In the genomic region with DNA sequence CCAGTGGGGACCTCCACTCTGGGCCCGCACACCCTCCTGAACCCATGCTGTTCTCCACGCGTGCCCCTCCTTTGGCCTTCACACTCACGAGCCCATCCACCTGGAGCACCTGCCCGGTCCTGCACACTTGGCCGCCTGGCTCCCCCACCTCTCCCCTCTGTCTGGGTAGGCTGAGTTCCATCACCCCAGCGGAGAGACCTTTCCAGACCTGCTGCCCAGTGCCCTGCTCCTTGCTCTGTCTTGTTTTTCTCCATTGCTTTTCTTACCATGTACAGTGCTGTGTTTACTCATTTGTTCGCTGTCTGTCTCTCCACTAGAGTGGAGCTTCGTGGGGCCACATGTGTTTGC, we compare ENCODE assay signal across 24 cellular contexts.
A peak's percentile ranks its signal among the peaks of the same experiment; 100 is the strongest.
DNase-seq lines count a peak whose midpoint lies in the region; ATAC-seq and TF ChIP-seq lines count a peak whose summit lies in the region.
"Had no signal": no experiment of that assay in that cellular context is flagged by ENCODE, and none has a peak within 500 bp of the region (broad histone marks: within the 10 kb centered on the region; RNA-seq: fewer than 3 reads in every experiment).

No MANE protein-coding gene starts in this region.

- peaks cover 3% of the 10 kb centered on the region for H3K4me1 Mint-ChIP-seq in mesothelial cell of epicardium
- no peaks in the 10 kb centered on the region for H3K4me1 Mint-ChIP-seq in type B pancreatic cell (ENCODE audit: unreplicated experiment)
- H3K4me1 Mint-ChIP-seq: activated naive CD8-positive, alpha-beta T cell treated with anti-CD3 and anti-CD28 coated beads, Interleukin-2, amount 10 ng/mL, durations not matched to agents 7 days and 5 days; stimulated activated effector memory CD8-positive, alpha-beta T cell treated with anti-CD3 and anti-CD28 coated beads, Interleukin-12 subunit alpha, Interleukin-12 subunit beta, amount 100 ng/mL, for 72 hours had no signal

- peak; percentile 8 for DNase-seq in activated T-cell treated with anti-CD3 and anti-CD28 coated beads, Interleukin-2, amount 50 U/mL, for 1 hour
- DNase-seq in activated T-cell treated with anti-CD3 and anti-CD28 coated beads, Interleukin-2, amount 50 U/mL, for 48 hours = no peak
- DNase-seq in activated CD8-positive, alpha-beta memory T cell treated with anti-CD3 and anti-CD28 coated beads, Interleukin-2, amount 50 U/mL, for 48 hours = peak; percentile 15
- DNase-seq in mesothelial cell of epicardium (ENCODE audit: low spot score in 2 of 2, unreplicated experiment in 2 of 2) (peak; percentile 5 to 21), type B pancreatic cell (ENCODE audit: extremely low spot score, unreplicated experiment) (peak; percentile 50), NCI-H2196 treated with DMSO at 0.1 percent for 48 hours (lab: John Stamatoyannopoulos, UW; ENCODE audit: unreplicated experiment) (no peak), SK-N-SH (no peak)
- DNase-seq: activated CD8-positive, alpha-beta T cell treated with anti-CD3 and anti-CD28 coated beads for 36 hours; activated gamma-delta T cell treated with Interleukin-2 at 50 U/mL for 16 hours; cortex of kidney; KG1; MG63; NCI-H1105 treated with DMSO at 0.1 percent for 48 hours; NCI-H187 treated with DMSO at 0.1 percent for 48 hours; NCI-H2171; NCI-H510A treated with DMSO at 0.1 percent for 48 hours; nucleus accumbens; SHP77 treated with DMSO at 0.1 percent for 48 hours had no signal

- CTCF ChIA-PET in SK-N-SH (lab: Yijun Ruan, JAX) = no interaction called here

- H2AFZ ChIP-seq in SK-N-SH (ENCODE audit: low read depth) = no peak overlapping the region

- WGBS in SK-N-SH (ENCODE audit: low lambda C conversion rate) = 57% methylated on average over 9 of the region's 9 CpGs

- POLR2A ChIA-PET in SK-N-SH (lab: Yijun Ruan, JAX) = no interaction called here

- no peak overlapping the region for H3K27ac Mint-ChIP-seq in mesothelial cell of epicardium
- H3K27ac Mint-ChIP-seq in type B pancreatic cell = no peak overlapping the region
- H3K27ac Mint-ChIP-seq: activated CD8-positive, alpha-beta T cell treated with anti-CD3 and anti-CD28 coated beads for 36 hours; activated naive CD8-positive, alpha-beta T cell treated with anti-CD3 and anti-CD28 coated beads, Interleukin-2, amount 10 ng/mL, durations not matched to agents 7 days and 5 days; CD4-positive, alpha-beta T cell; stimulated activated effector memory CD8-positive, alpha-beta T cell treated with anti-CD3 and anti-CD28 coated beads, Interleukin-12 subunit alpha, Interleukin-12 subunit beta, amount 100 ng/mL, for 72 hours had no signal

- no peak overlapping the region for H3K4me2 ChIP-seq in SK-N-SH

- H3K9me3 Mint-ChIP-seq in mesothelial cell of epicardium (peaks cover 15% of the 10 kb centered on the region), type B pancreatic cell (no peaks in the 10 kb centered on the region)
- H3K9me3 Mint-ChIP-seq: activated CD8-positive, alpha-beta T cell treated with anti-CD3 and anti-CD28 coated beads for 36 hours had no signal

- no peak overlapping the region for H3K9ac ChIP-seq in SK-N-SH

- H3F3A ChIP-seq in SK-N-SH (replicated peaks; ENCODE audit: insufficient read depth) = no peaks in the 10 kb centered on the region

- H3K4me1 ChIP-seq in SK-N-SH (ENCODE audit: control insufficient read depth in 1 of 2, insufficient read depth in 2 of 2, low read depth in 1 of 2, low read length in 1 of 2) = peaks cover 0 to 15% of the 10 kb centered on the region in 2 experiments; a peak in 1 of 4 replicates

- H4K20me1 ChIP-seq in SK-N-SH (ENCODE audit: insufficient read depth) = no peaks in the 10 kb centered on the region

- H3K36me3 ChIP-seq in SK-N-SH (replicated peaks in 1 of 2; ENCODE audit: control insufficient read depth in 1 of 2, insufficient read depth in 2 of 2, low read length in 1 of 2) = no peaks in the 10 kb centered on the region
- H3K36me3 ChIP-seq: cardiac muscle cell, MG63 had no signal

- H3K4me3 Mint-ChIP-seq in mesothelial cell of epicardium (no peak overlapping the region), type B pancreatic cell (no peak overlapping the region)
- H3K4me3 Mint-ChIP-seq: activated CD8-positive, alpha-beta T cell treated with anti-CD3 and anti-CD28 coated beads for 36 hours; activated naive CD8-positive, alpha-beta T cell treated with anti-CD3 and anti-CD28 coated beads, Interleukin-2, amount 10 ng/mL, durations not matched to agents 7 days and 5 days; CD4-positive, alpha-beta T cell; stimulated activated effector memory CD8-positive, alpha-beta T cell treated with anti-CD3 and anti-CD28 coated beads, Interleukin-12 subunit alpha, Interleukin-12 subunit beta, amount 100 ng/mL, for 72 hours had no signal

- H3K9me2 ChIP-seq in SK-N-SH = no peaks in the 10 kb centered on the region

- ATAC-seq in GM18861 (IDR thresholded peaks at IDR 0.05; ENCODE audit: unreplicated experiment) = no peak
- ATAC-seq: activated CD8-positive, alpha-beta T cell treated with anti-CD3 and anti-CD28 coated beads for 36 hours; esophagus mucosa; stimulated activated effector memory CD8-positive, alpha-beta T cell treated with anti-CD3 and anti-CD28 coated beads, Interleukin-12 subunit alpha, Interleukin-12 subunit beta, amount 100 ng/mL, for 72 hours had no signal

- no peak for TF ChIP-seq RAD21 in SK-N-SH (IDR thresholded peaks at IDR 0.05; ENCODE audit: low read length)

- H3K9me3 ChIP-seq in SK-N-SH = no peaks in the 10 kb centered on the region
- H3K9me3 ChIP-seq: MG63 had no signal

- H3K27ac ChIP-seq in SK-N-SH (ENCODE audit: low read depth in 2 of 2, low read length in 1 of 2) = no peak overlapping the region
- H3K27ac ChIP-seq: cardiac muscle cell had no signal

- no peaks in the 10 kb centered on the region for H3K79me2 ChIP-seq in SK-N-SH (ENCODE audit: insufficient read depth)

- no peak overlapping the region for H3K4me3 ChIP-seq in SK-N-SH (ENCODE audit: low read depth in 2 of 2, low read length in 1 of 2)
- H3K4me3 ChIP-seq: cardiac muscle cell, MG63 had no signal

- no peaks in the 10 kb centered on the region for H3K27me3 Mint-ChIP-seq in mesothelial cell of epicardium (ENCODE audit: low read depth)
- no peaks in the 10 kb centered on the region for H3K27me3 Mint-ChIP-seq in type B pancreatic cell

- H3K27me3 ChIP-seq in SK-N-SH (ENCODE audit: insufficient read depth) = no peaks in the 10 kb centered on the region
- H3K27me3 ChIP-seq: cardiac muscle cell, MG63 had no signal

- no peak for TF ChIP-seq EP300 in SK-N-SH (IDR thresholded peaks at IDR 0.05; ENCODE audit: borderline replicate concordance in 1 of 2, low read depth in 1 of 2, low read length in 1 of 2)

- TF ChIP-seq CTCF in mesothelial cell of epicardium (IDR thresholded peaks at IDR 0.05; ENCODE audit: unreplicated experiment) = no peak
- no peak for TF ChIP-seq CTCF in type B pancreatic cell (conservative IDR thresholded peaks at IDR 0.05)
- no peak for TF ChIP-seq CTCF in SK-N-SH (IDR thresholded peaks at IDR 0.05)

- no peaks in the 10 kb centered on the region for H3K36me3 Mint-ChIP-seq in mesothelial cell of epicardium
- no peaks in the 10 kb centered on the region for H3K36me3 Mint-ChIP-seq in type B pancreatic cell
- H3K36me3 Mint-ChIP-seq: activated naive CD8-positive, alpha-beta T cell treated with anti-CD3 and anti-CD28 coated beads, Interleukin-2, amount 10 ng/mL, durations not matched to agents 7 days and 5 days; stimulated activated effector memory CD8-positive, alpha-beta T cell treated with anti-CD3 and anti-CD28 coated beads, Interleukin-12 subunit alpha, Interleukin-12 subunit beta, amount 100 ng/mL, for 72 hours had no signal

TF ChIP-seq in SK-N-SH, 30 proteins besides CTCF, POLR2A, EP300 and RAD21:
- TF ChIP-seq RFX5 (IDR thresholded peaks at IDR 0.05; ENCODE audit: low read length) = no peak
- no peak for TF ChIP-seq GATA2 (CRISPR knock-in tag; IDR thresholded peaks at IDR 0.05)
- TF ChIP-seq SIN3A (IDR thresholded peaks at IDR 0.05; ENCODE audit: borderline replicate concordance, low read depth, low read length) = no peak
- no peak for TF ChIP-seq GABPA (IDR thresholded peaks at IDR 0.05; ENCODE audit: low read depth)

Comparison
In these comparisons a context has a peak if more than half of its experiments do, and no peak if none do; other contexts are left out.
1. DNase-seq: peak in activated T-cell treated with anti-CD3 and anti-CD28 coated beads, Interleukin-2, amount 50 U/mL, for 1 hour (single experiment), activated CD8-positive, alpha-beta memory T cell treated with anti-CD3 and anti-CD28 coated beads, Interleukin-2, amount 50 U/mL, for 48 hours (single experiment), mesothelial cell of epicardium (2 of 2) and type B pancreatic cell (single experiment); none in activated T-cell treated with anti-CD3 and anti-CD28 coated beads, Interleukin-2, amount 50 U/mL, for 48 hours (0 of 2), NCI-H2196 treated with DMSO at 0.1 percent for 48 hours (single experiment) and SK-N-SH (single experiment).